In the genomic region with DNA sequence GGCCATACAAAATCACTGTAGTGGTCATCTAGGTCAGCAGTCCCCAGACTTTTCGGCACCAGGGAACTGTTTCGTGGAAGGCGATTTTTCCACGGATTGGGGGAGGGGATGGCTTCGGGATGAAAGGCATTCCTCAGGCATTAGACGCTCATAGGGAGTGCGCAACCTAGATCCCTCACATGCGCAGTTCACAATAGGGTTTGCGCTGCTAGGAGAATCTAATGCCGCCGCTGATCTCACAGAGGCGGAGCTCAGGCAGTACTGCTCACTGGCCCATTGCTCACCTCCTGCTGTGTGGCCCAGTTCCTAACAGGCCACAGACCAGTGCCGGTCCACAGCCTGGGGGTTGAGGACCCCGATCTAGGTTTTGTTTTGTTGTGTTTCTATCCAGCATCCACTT, we compare ENCODE assay signal across 19 cellular contexts.
A peak's percentile ranks its signal among the peaks of the same experiment; 100 is the strongest.
DNase-seq lines count a peak whose midpoint lies in the region; ATAC-seq, FAIRE-seq and TF ChIP-seq lines count a peak whose summit lies in the region.
"Had no signal": no experiment of that assay in that cellular context is flagged by ENCODE, and none has a peak within 500 bp of the region (broad histone marks: within the 10 kb centered on the region; RNA-seq: fewer than 3 reads in every experiment).

No MANE protein-coding gene starts in this region.

- H3K4me3 ChIP-seq in K562: no peak overlapping the region
- H3K4me3 ChIP-seq in OCI-LY7 (ENCODE audit: low read depth, low read length, poor library complexity, severe bottlenecking): no peak overlapping the region
- H3K4me3 ChIP-seq: BLaER1 had no signal

- TF ChIP-seq POLR2A in GM12892 (IDR thresholded peaks at IDR 0.05; ENCODE audit: low read depth, low read length) (no peak), K562 (conservative IDR thresholded peaks at IDR 0.05) (no peak)

- in situ Hi-C loops in K562 (cut with MboI): no loop called here

- CTCF ChIA-PET in K562 (lab: Yijun Ruan, JAX; ENCODE audit: low intra/inter-chr PET ratio): no interaction called here
- CTCF ChIA-PET in activated CD8-positive, alpha-beta T cell treated with anti-CD3 and anti-CD28 coated beads for 36 hours (lab: Charles Lee): interaction anchor here (1.0 to 1.7 kb wide), 4 partner anchors 9 to 234 kb away, joined by 3 to 5 read pairs (median 4); no protein-coding TSS in a partner anchor
- CTCF ChIA-PET in OCI-LY7 (lab: Charles Lee; ENCODE audit: unreplicated experiment): no interaction called here

- H3K4me1 ChIP-seq in K562 (replicated peaks in 1 of 2; ENCODE audit: control insufficient read depth in 2 of 2, insufficient read depth in 2 of 2, low read length in 2 of 2) (no peaks in the 10 kb centered on the region), OCI-LY7 (ENCODE audit: insufficient read depth, low read length, poor library complexity, severe bottlenecking) (no peaks in the 10 kb centered on the region)

- intact Hi-C loops in K562 (cut with micrococcal nuclease): no loop called here
- intact Hi-C loops in activated CD8-positive, alpha-beta T cell treated with anti-CD3 and anti-CD28 coated beads for 36 hours (cut with micrococcal nuclease): loop anchor here (10.0 kb wide), 2 partner anchors 213 to 523 kb away; no protein-coding TSS in a partner anchor
- intact Hi-C loops in OCI-LY7 (cut with micrococcal nuclease; ENCODE audit: unreplicated experiment): no loop called here

- H3K4me2 ChIP-seq in K562 (ENCODE audit: insufficient read depth, low read length): no peak overlapping the region; the same call in 1 of the 2 replicates
- H3K4me2 ChIP-seq in OCI-LY7 (ENCODE audit: low read length): no peak overlapping the region
- H3K4me2 ChIP-seq: BLaER1 had no signal

- H3K27me3 ChIP-seq in K562 (ENCODE audit: control insufficient read depth in 2 of 2, insufficient read depth in 2 of 2, low read length in 2 of 2): no peaks in the 10 kb centered on the region; a peak in 1 of 5 replicates
- H3K27me3 ChIP-seq: BLaER1 had no signal

- no peak for TF ChIP-seq EP300 in K562 (IDR thresholded peaks at IDR 0.05; ENCODE audit: low read length)

- H3K79me2 ChIP-seq in K562 (ENCODE audit: control insufficient read depth, insufficient read depth, low read length) (no peaks in the 10 kb centered on the region), OCI-LY7 (ENCODE audit: insufficient read depth, low read depth, low read length) (no peaks in the 10 kb centered on the region)

- no peaks in the 10 kb centered on the region for H3K4me1 Mint-ChIP-seq in activated CD8-positive, alpha-beta T cell treated with anti-CD3 and anti-CD28 coated beads for 36 hours (ENCODE audit: low read depth)

- H3K9me3 Mint-ChIP-seq in activated CD8-positive, alpha-beta T cell treated with anti-CD3 and anti-CD28 coated beads for 36 hours: no peaks in the 10 kb centered on the region

- H3K27me3 Mint-ChIP-seq in activated CD8-positive, alpha-beta T cell treated with anti-CD3 and anti-CD28 coated beads for 36 hours: no peaks in the 10 kb centered on the region
- H3K27me3 Mint-ChIP-seq: CD4-positive, CD25-positive, alpha-beta regulatory T cell had no signal

- H3K36me3 ChIP-seq in K562 (ENCODE audit: control insufficient read depth, insufficient read depth, low read length) (no peaks in the 10 kb centered on the region), OCI-LY7 (ENCODE audit: insufficient read depth, low read length) (no peaks in the 10 kb centered on the region)
- H3K36me3 ChIP-seq: BLaER1 had no signal

- no peak overlapping the region for H3K27ac Mint-ChIP-seq in activated CD8-positive, alpha-beta T cell treated with anti-CD3 and anti-CD28 coated beads for 36 hours
- H3K27ac Mint-ChIP-seq: CD4-positive, CD25-positive, alpha-beta regulatory T cell had no signal

- no peak overlapping the region for H3K4me3 Mint-ChIP-seq in activated CD8-positive, alpha-beta T cell treated with anti-CD3 and anti-CD28 coated beads for 36 hours
- H3K4me3 Mint-ChIP-seq: CD4-positive, CD25-positive, alpha-beta regulatory T cell had no signal

- no peaks in the 10 kb centered on the region for H3K9me2 ChIP-seq in OCI-LY7 (ENCODE audit: insufficient read depth, low read length)

- TF ChIP-seq CTCF in K562 (IDR thresholded peaks at IDR 0.05 in 2 of 3, conservative IDR thresholded peaks at IDR 0.05 in 1 of 3; ENCODE audit: insufficient read depth in 2 of 3, low read depth in 1 of 3, low read length in 3 of 3) (no peak), OCI-LY7 (conservative IDR thresholded peaks at IDR 0.05; ENCODE audit: low read length) (no peak)
- no peak for TF ChIP-seq CTCF in activated CD8-positive, alpha-beta T cell treated with anti-CD3 and anti-CD28 coated beads for 36 hours (IDR thresholded peaks at IDR 0.05)

- no peaks in the 10 kb centered on the region for H4K20me1 ChIP-seq in K562 (replicated peaks; ENCODE audit: control insufficient read depth, insufficient read depth, low read length)
- H4K20me1 ChIP-seq in OCI-LY7 (ENCODE audit: insufficient read depth, low read length): no peaks in the 10 kb centered on the region
- H4K20me1 ChIP-seq: BLaER1 had no signal

- ATAC-seq in K562: peak; percentile 70
- ATAC-seq in activated CD8-positive, alpha-beta T cell treated with anti-CD3 and anti-CD28 coated beads for 36 hours: no peak
- ATAC-seq: Panc1 had no signal

- DNase-seq in GM12892 (ENCODE audit: insufficient read length) (no peak), K562 (ENCODE audit: extremely low read depth in 1 of 4, low spot score in 3 of 4) (no peak), left kidney (ENCODE audit: low read depth, low spot score) (peak; percentile 12), urothelium cell line (ENCODE audit: low spot score) (peak; percentile 31), SW 1271 (lab: John Stamatoyannopoulos, UW) (no peak), OCI-LY7 (ENCODE audit: low spot score) (no peak)
- DNase-seq in activated CD8-positive, alpha-beta T cell treated with anti-CD3 and anti-CD28 coated beads for 36 hours: no peak
- DNase-seq: CD4-positive, CD25-positive, alpha-beta regulatory T cell; DMS153; DND-41; NCI-H1092; NCI-H1417 treated with DMSO at 0.1 percent for 48 hours; NCI-H1694 treated with DMSO at 0.1 percent for 48 hours; NCI-H2081; NCI-H2227 treated with DMSO at 0.1 percent for 48 hours; NCI-H510A had no signal

- TF ChIP-seq RAD21 in K562 (CRISPR knock-in tag; conservative IDR thresholded peaks at IDR 0.05 in 1 of 2, IDR thresholded peaks at IDR 0.05 in 1 of 2): no peak

- BruUV-seq in K562 (replicated peaks; lab: Mats Ljungman, UMichigan) (no TSS peak), OCI-LY7 (replicated peaks; lab: Mats Ljungman, UMichigan) (no TSS peak)

- WGBS in K562 (ENCODE audit: insufficient coverage, low coverage, missing lambda C conversion rate): 40% methylated on average over 14 of the region's 14 CpGs

- FAIRE-seq in GM12892 (lab: Jason Lieb, UNC) (peak; percentile 24), K562 (lab: Jason Lieb, UNC) (no peak), urothelium cell line (lab: Jason Lieb, UNC) (no peak)

- peaks cover 4% of the 10 kb centered on the region for H3K36me3 Mint-ChIP-seq in activated CD8-positive, alpha-beta T cell treated with anti-CD3 and anti-CD28 coated beads for 36 hours (ENCODE audit: low read depth)

- H3K9me1 ChIP-seq in K562 (ENCODE audit: control insufficient read depth, insufficient read depth, low read length): no peaks in the 10 kb centered on the region

- H2AFZ ChIP-seq in K562 (ENCODE audit: low read depth, low read length) (peak overlapping the region; percentile 72; the same call in 1 of the 2 replicates), OCI-LY7 (ENCODE audit: low read length) (no peak overlapping the region)

- H3K9ac ChIP-seq in K562 (ENCODE audit: insufficient read depth in 1 of 2, low read depth in 2 of 2, low read length in 2 of 2): no peak overlapping the region
- H3K9ac ChIP-seq: BLaER1 had no signal

- no peak overlapping the region for H3K27ac ChIP-seq in K562 (ENCODE audit: extremely low read depth, low read depth, low read length)
- H3K27ac ChIP-seq in OCI-LY7 (ENCODE audit: low read depth, low read length, poor library complexity, severe bottlenecking): no peak overlapping the region
- H3K27ac ChIP-seq: BLaER1, RWPE1 had no signal

- no peaks in the 10 kb centered on the region for H3K9me3 ChIP-seq in K562 (replicated peaks; ENCODE audit: control insufficient read depth, insufficient read depth, low read depth, low read length)
- no peaks in the 10 kb centered on the region for H3K9me3 ChIP-seq in OCI-LY7 (ENCODE audit: low read length)
- H3K9me3 ChIP-seq: BLaER1 had no signal

- POLR2A ChIA-PET in K562 (lab: Yijun Ruan, JAX): no interaction called here
- POLR2A ChIA-PET in activated CD8-positive, alpha-beta T cell treated with anti-CD3 and anti-CD28 coated beads for 36 hours (lab: Charles Lee): no interaction called here
- POLR2A ChIA-PET in OCI-LY7 (lab: Charles Lee): no interaction called here

TF ChIP-seq in K562, 482 proteins besides CTCF, POLR2A, EP300 and RAD21:
- TF ChIP-seq MIER1 (IDR thresholded peaks at IDR 0.05; ENCODE audit: low read depth): no peak
- TF ChIP-seq ZKSCAN8 (CRISPR knock-in tag; IDR thresholded peaks at IDR 0.05): no peak
- no peak for TF ChIP-seq JUND (IDR thresholded peaks at IDR 0.05; ENCODE audit: borderline replicate concordance, low read depth, low read length)
- TF ChIP-seq JUND (tag; IDR thresholded peaks at IDR 0.05; ENCODE audit: borderline replicate concordance, low read depth, low read length): no peak
- TF ChIP-seq FOXP1 (CRISPR knock-in tag; IDR thresholded peaks at IDR 0.05): no peak
- no peak for TF ChIP-seq CBX1 (IDR thresholded peaks at IDR 0.05; ENCODE audit: low read depth)
- TF ChIP-seq CBFB (CRISPR knock-in tag; IDR thresholded peaks at IDR 0.05): no peak
- TF ChIP-seq KDM1A (IDR thresholded peaks at IDR 0.05): no peak
- no peak for TF ChIP-seq FOXM1 (IDR thresholded peaks at IDR 0.05; ENCODE audit: low read depth)
- no peak for TF ChIP-seq FOXM1 (CRISPR knock-in tag; IDR thresholded peaks at IDR 0.05; ENCODE audit: low read depth)
- no peak for TF ChIP-seq YBX1 (IDR thresholded peaks at IDR 0.05)
- TF ChIP-seq ZNF644 (tag; IDR thresholded peaks at IDR 0.05; ENCODE audit: low read depth): no peak
- no peak for TF ChIP-seq ZSCAN32 (CRISPR knock-in tag; IDR thresholded peaks at IDR 0.05)
- TF ChIP-seq BRCA1 (IDR thresholded peaks at IDR 0.05): no peak
- no peak for TF ChIP-seq BRCA1 (CRISPR knock-in tag; IDR thresholded peaks at IDR 0.05)
- no peak for TF ChIP-seq WHSC1 (IDR thresholded peaks at IDR 0.05; ENCODE audit: low read length)
- no peak for TF ChIP-seq GABPB1 (CRISPR knock-in tag; IDR thresholded peaks at IDR 0.05)
- TF ChIP-seq MCM5 (IDR thresholded peaks at IDR 0.05; ENCODE audit: low read depth): no peak
- TF ChIP-seq ZNF175 (CRISPR knock-in tag; IDR thresholded peaks at IDR 0.05; ENCODE audit: low read depth): no peak
- no peak for TF ChIP-seq CREB1 (IDR thresholded peaks at IDR 0.05)
- TF ChIP-seq CREB1 (CRISPR knock-in tag; IDR thresholded peaks at IDR 0.05): no peak
- no peak for TF ChIP-seq BHLHE40 (IDR thresholded peaks at IDR 0.05; ENCODE audit: low read length)

Comparison
In these comparisons a context has a peak if more than half of its experiments do, and no peak if none do; other contexts are left out.
1. DNase-seq: peak in left kidney (single experiment) and urothelium cell line (single experiment); none in GM12892 (single experiment), K562 (0 of 4), activated CD8-positive, alpha-beta T cell treated with anti-CD3 and anti-CD28 coated beads for 36 hours (single experiment), SW 1271 (0 of 2) and OCI-LY7 (single experiment).